In genomic region chr2:148557844-148558436, GRCh38 we compare ENCODE assay signal across 9 cellular contexts.
DNase-seq lines count a peak whose midpoint lies in the region; ATAC-seq and TF ChIP-seq lines count a peak whose summit lies in the region.
"Had no signal": no experiment of that assay in that cellular context is flagged by ENCODE, and none has a peak within 500 bp of the region (broad histone marks: within the 10 kb centered on the region; RNA-seq: fewer than 3 reads in every experiment).

No MANE protein-coding gene starts in this region.

- in situ Hi-C loops in brain microvascular endothelial cell (cut with HindIII; ENCODE audit: low pct_ligation_motif_present, low sequenced_read_pairs): no loop called here

- DNase-seq in DMS53 (lab: John Stamatoyannopoulos, UW) (peak; percentile 1), DMS53 treated with DMSO at 0.1 percent for 48 hours (lab: John Stamatoyannopoulos, UW; ENCODE audit: unreplicated experiment) (no peak), brain microvascular endothelial cell (no peak), HEK293T (ENCODE audit: extremely low spot score) (no peak), MV-4-11 (lab: John Stamatoyannopoulos, UW) (no peak)
- DNase-seq in effector memory CD4-positive, alpha-beta T cell: no peak
- DNase-seq: activated CD4-positive, alpha-beta T cell treated with anti-CD3 and anti-CD28 coated beads, Interleukin-2, amount 50 U/mL, for 4 hours had no signal

- CTCF ChIA-PET in HEK293T (lab: Yijun Ruan, JAX): no interaction called here

- no peaks in the 10 kb centered on the region for H3K27me3 ChIP-seq in brain microvascular endothelial cell (replicated peaks)
- H3K27me3 ChIP-seq in effector memory CD4-positive, alpha-beta T cell (replicated peaks; ENCODE audit: control insufficient read depth, insufficient read depth, low read length, poor library complexity, severe bottlenecking): no peaks in the 10 kb centered on the region

- no peaks in the 10 kb centered on the region for H3K9me3 ChIP-seq in effector memory CD4-positive, alpha-beta T cell (ENCODE audit: control insufficient read depth, low read length)

- H3K4me3 ChIP-seq in brain microvascular endothelial cell (ENCODE audit: low read depth, low read length): no peak overlapping the region
- H3K4me3 ChIP-seq in effector memory CD4-positive, alpha-beta T cell (ENCODE audit: insufficient read depth, low read depth, low read length, poor library complexity, severe bottlenecking): no peak overlapping the region

- ATAC-seq in GM21381 (IDR thresholded peaks at IDR 0.05; ENCODE audit: unreplicated experiment) (peak; percentile 62), HG03139 (IDR thresholded peaks at IDR 0.05; ENCODE audit: unreplicated experiment) (peak; percentile 69)

- H3K4me1 ChIP-seq in effector memory CD4-positive, alpha-beta T cell (ENCODE audit: control insufficient read depth, insufficient read depth, low read length, poor library complexity, severe bottlenecking): peaks cover 7% of the 10 kb centered on the region

- POLR2A ChIA-PET in HEK293T (lab: Yijun Ruan, JAX): no interaction called here

- H3K27ac ChIP-seq in brain microvascular endothelial cell: no peak overlapping the region
- no peak overlapping the region for H3K27ac ChIP-seq in effector memory CD4-positive, alpha-beta T cell (ENCODE audit: insufficient read depth, low read length, poor library complexity, severe bottlenecking)

- H3K36me3 ChIP-seq in brain microvascular endothelial cell (replicated peaks): no peaks in the 10 kb centered on the region
- no peaks in the 10 kb centered on the region for H3K36me3 ChIP-seq in effector memory CD4-positive, alpha-beta T cell (ENCODE audit: control insufficient read depth, insufficient read depth, low read length)

- TF ChIP-seq CTCF in brain microvascular endothelial cell (IDR thresholded peaks at IDR 0.05; ENCODE audit: low read depth, low read length, missing control alignments): peak; percentile 46

TF ChIP-seq in HEK293T, 16 proteins besides CTCF, POLR2A, EP300 and RAD21:
- no peak for TF ChIP-seq SUZ12 (IDR thresholded peaks at IDR 0.05)
- TF ChIP-seq LEF1 (IDR thresholded peaks at IDR 0.05; ENCODE audit: borderline replicate concordance): no peak
- TF ChIP-seq FOXA1 (IDR thresholded peaks at IDR 0.05): no peak
- TF ChIP-seq FOXK2 (IDR thresholded peaks at IDR 0.05): no peak
- TF ChIP-seq ELF4 (IDR thresholded peaks at IDR 0.05): no peak
- TF ChIP-seq PKNOX1 (IDR thresholded peaks at IDR 0.05): no peak
- no peak for TF ChIP-seq TARDBP (IDR thresholded peaks at IDR 0.05)
- no peak for TF ChIP-seq FOXM1 (IDR thresholded peaks at IDR 0.05; ENCODE audit: borderline replicate concordance)
